Comparison of ENCODE assay signal across 12 cellular contexts in the genomic region with DNA sequence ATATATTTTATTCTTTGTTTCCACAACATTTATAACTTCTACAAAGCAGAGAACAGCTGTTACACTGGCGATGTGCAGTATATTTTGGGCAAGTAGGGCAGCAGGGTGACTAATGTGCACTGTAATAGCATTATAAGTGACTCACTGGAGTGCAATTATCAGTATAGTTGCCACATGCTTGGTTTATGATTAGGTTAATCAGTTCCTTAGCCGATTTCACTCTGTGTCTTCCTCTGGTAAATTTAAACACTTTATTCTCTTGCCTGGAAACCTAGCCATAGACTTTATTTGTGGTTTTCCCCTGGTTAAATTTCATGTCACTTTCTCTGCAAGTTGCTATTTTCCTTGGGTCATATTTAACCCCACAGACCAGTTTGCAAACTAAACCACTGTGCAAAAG.
DNase-seq lines count a peak whose midpoint lies in the region; ATAC-seq, FAIRE-seq and TF ChIP-seq lines count a peak whose summit lies in the region.
"Had no signal": no experiment of that assay in that cellular context is flagged by ENCODE, and none has a peak within 500 bp of the region (broad histone marks: within the 10 kb centered on the region; RNA-seq: fewer than 3 reads in every experiment).

No MANE protein-coding gene starts in this region.

- H3K4me3 Mint-ChIP-seq in Calu3 (ENCODE audit: low read depth, unreplicated experiment) = no peak overlapping the region
- H3K4me3 Mint-ChIP-seq: mesothelial cell of epicardium had no signal

- DNase-seq in Calu3 (peak; percentile 0), HS-5 (ENCODE audit: low read depth) (peak; percentile 61), bronchial epithelial cell (ENCODE audit: low read depth) (peak; percentile 79), non-pigmented ciliary epithelial cell (ENCODE audit: low read depth) (peak; percentile 37), NCI-H510A (lab: John Stamatoyannopoulos, UW) (no peak), SHP77 (lab: John Stamatoyannopoulos, UW) (no peak)
- DNase-seq: colonic mucosa, Kasumi-1, SIG-M5 had no signal

- TF ChIP-seq CTCF in Calu3 (IDR thresholded peaks at IDR 0.05; ENCODE audit: unreplicated experiment) = no peak
- TF ChIP-seq CTCF in bronchial epithelial cell (IDR thresholded peaks at IDR 0.05; ENCODE audit: insufficient read depth, low read length, severe bottlenecking) = no peak

- intact Hi-C loops in Calu3 (cut with micrococcal nuclease; ENCODE audit: unreplicated experiment) = no loop called here

- no peaks in the 10 kb centered on the region for H3K36me3 ChIP-seq in bronchial epithelial cell (ENCODE audit: control insufficient read depth, insufficient read depth, low read length)
- H3K36me3 ChIP-seq: colonic mucosa, vagina had no signal

- no peaks in the 10 kb centered on the region for H3K9me3 Mint-ChIP-seq in Calu3 (ENCODE audit: low read depth, unreplicated experiment)

- no peaks in the 10 kb centered on the region for H3K36me3 Mint-ChIP-seq in Calu3 (ENCODE audit: insufficient read depth, unreplicated experiment)

- BruUV-seq in Calu3 (replicated peaks; lab: Mats Ljungman, UMichigan) = no TSS peak

- no peak overlapping the region for H3K4me3 ChIP-seq in bronchial epithelial cell (ENCODE audit: low read depth, low read length)
- H3K4me3 ChIP-seq: colonic mucosa, vagina had no signal

- CTCF ChIA-PET in Calu3 (lab: Charles Lee) = no interaction called here

- ATAC-seq in GM21447 (IDR thresholded peaks at IDR 0.05; ENCODE audit: unreplicated experiment) = no peak

- H3K27me3 ChIP-seq in bronchial epithelial cell (ENCODE audit: control insufficient read depth, insufficient read depth, low read length) = no peaks in the 10 kb centered on the region
- H3K27me3 ChIP-seq: colonic mucosa, vagina had no signal

- no peaks in the 10 kb centered on the region for H3K27me3 Mint-ChIP-seq in Calu3 (ENCODE audit: unreplicated experiment)

- no peak for FAIRE-seq in bronchial epithelial cell (lab: Jason Lieb, UNC)

- H3K27ac Mint-ChIP-seq in Calu3 (ENCODE audit: unreplicated experiment) = no peak overlapping the region
- H3K27ac Mint-ChIP-seq: mesothelial cell of epicardium had no signal

- H3K4me1 Mint-ChIP-seq in Calu3 (ENCODE audit: low read depth, unreplicated experiment) = peaks cover 11% of the 10 kb centered on the region

Comparison
In these comparisons a context has a peak if more than half of its experiments do, and no peak if none do; other contexts are left out.
1. DNase-seq: peak in Calu3 (single experiment), HS-5 (single experiment), bronchial epithelial cell (single experiment) and non-pigmented ciliary epithelial cell (single experiment); none in NCI-H510A (single experiment) and SHP77 (0 of 2).